ENCODE assay signal across 8 cellular contexts in the genomic region with DNA sequence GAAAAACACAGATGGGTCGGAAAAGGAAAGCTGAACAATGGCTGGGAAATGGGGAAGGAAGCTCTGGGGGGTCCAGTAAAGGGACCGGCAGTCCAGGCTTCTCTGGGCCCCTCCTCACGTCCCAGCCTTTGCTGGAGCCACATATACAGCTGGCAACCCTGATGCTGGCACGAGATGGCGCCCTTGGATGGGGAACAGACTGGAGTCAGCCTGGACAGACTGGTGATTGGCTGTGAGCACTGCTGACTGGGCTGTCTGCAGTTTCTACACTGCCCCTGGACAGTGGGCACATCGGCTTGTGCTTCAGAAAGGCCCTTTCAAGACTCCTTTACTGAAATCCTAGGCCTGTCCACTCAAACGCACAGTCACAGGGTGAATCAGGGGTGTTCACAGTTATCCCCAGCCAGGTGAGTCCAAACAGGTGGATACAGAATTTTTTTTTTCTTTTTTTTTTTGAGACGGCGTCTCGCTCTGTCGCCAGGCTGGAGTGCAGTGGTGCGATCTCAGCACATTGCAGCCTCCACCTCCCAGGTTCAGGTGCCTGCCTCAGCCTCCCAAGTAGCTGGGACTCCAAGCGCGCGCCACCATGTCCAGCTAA. TPM values are rescaled to one million over a fixed set of nuclear protein-coding genes. Genes with fewer than 3 reads are reported as not detected.
DNase-seq lines count a peak whose midpoint lies in the region; ATAC-seq and TF ChIP-seq lines count a peak whose summit lies in the region.

No MANE protein-coding gene starts in this region.

- H3K4me1 ChIP-seq in DOHH2 (ENCODE audit: control insufficient read depth, low read length) (no peaks in the 10 kb centered on the region), MM.1S (ENCODE audit: low read length) (peaks cover 22% of the 10 kb centered on the region), trophoblast cell (ENCODE audit: control insufficient read depth in 1 of 2, insufficient read depth in 2 of 2, low read length in 2 of 2) (peaks cover 0 to 2% of the 10 kb centered on the region in 2 experiments), aorta (ENCODE audit: control insufficient read depth in 1 of 2, insufficient read depth in 2 of 2, low read length in 2 of 2) (no peaks in the 10 kb centered on the region)

- no peak overlapping the region for H2BK12ac ChIP-seq in trophoblast cell (ENCODE audit: low read length)

- DNase-seq in MM.1S (peak; percentile 71), RPMI8226 (peak; percentile 85), head of caudate nucleus (peak; percentile 76 to 93 (median 87)), trophoblast cell (peak; percentile 72 to 83), aorta (peak; percentile 90 to 93)
- DNase-seq in activated naive CD4-positive, alpha-beta T cell treated with anti-CD3 and anti-CD28 coated beads for 36 hours = peak; percentile 81

- H2AK5ac ChIP-seq in trophoblast cell (ENCODE audit: low read length) = no peak overlapping the region

- no peak overlapping the region for H3K14ac ChIP-seq in trophoblast cell (ENCODE audit: low read length)

- H3K4me2 ChIP-seq in DOHH2 (ENCODE audit: low read length) (no peak overlapping the region), MM.1S (ENCODE audit: low read depth, low read length) (peak overlapping the region; percentile 57; the same call in 1 of the 2 replicates), trophoblast cell (ENCODE audit: low read length) (no peak overlapping the region)

- H3K27ac ChIP-seq in DOHH2 (ENCODE audit: low read depth, low read length) = no peak overlapping the region
- peak overlapping the region; percentile 48; the same call in 1 of the 2 replicates for H3K27ac ChIP-seq in MM.1S (ENCODE audit: low read length)
- H3K27ac ChIP-seq in trophoblast cell (ENCODE audit: low read depth, low read length) = no peak overlapping the region
- H3K27ac ChIP-seq in aorta (ENCODE audit: low read depth in 1 of 2, low read length in 2 of 2) = no peak overlapping the region

- no peaks in the 10 kb centered on the region for H3K9me3 ChIP-seq in DOHH2 (ENCODE audit: control insufficient read depth, insufficient read depth, low read length)
- no peaks in the 10 kb centered on the region for H3K9me3 ChIP-seq in MM.1S (replicated peaks; ENCODE audit: insufficient read depth, low read length)
- no peaks in the 10 kb centered on the region for H3K9me3 ChIP-seq in trophoblast cell (ENCODE audit: insufficient read depth, low read depth, low read length)
- H3K9me3 ChIP-seq in aorta (ENCODE audit: control insufficient read depth, low read length) = no peaks in the 10 kb centered on the region

- intact Hi-C loops in activated naive CD4-positive, alpha-beta T cell treated with anti-CD3 and anti-CD28 coated beads for 36 hours (cut with micrococcal nuclease) = loop anchor here (1.0 kb wide), 1 partner anchor 222 kb away; no protein-coding TSS in a partner anchor
- intact Hi-C loops in head of caudate nucleus (cut with DNase I) = loop anchor here (2.0 kb wide), 1 partner anchor 222 kb away; a partner anchor contains a TSS
- intact Hi-C loops in aorta (cut with DNase I) = loop anchor here in 1 of 2 donors (1.0 kb wide), 1 partner anchor 222 kb away; no protein-coding TSS in a partner anchor

- peak; percentile 74 for TF ChIP-seq CTCF in DOHH2 (IDR thresholded peaks at IDR 0.05; ENCODE audit: low read depth, low read length, poor library complexity, severe bottlenecking)
- peak; percentile 88 for TF ChIP-seq CTCF in MM.1S (IDR thresholded peaks at IDR 0.05; ENCODE audit: low read length)

- H2AFZ ChIP-seq in MM.1S (ENCODE audit: low read length) (0 out of 2 replicates have a peak overlapping the region, but pooled peaks have one; percentile 20), trophoblast cell (ENCODE audit: insufficient read depth, low read length, poor library complexity) (no peak overlapping the region)

- H3K23ac ChIP-seq in trophoblast cell (ENCODE audit: low read length) = no peak overlapping the region

- H4K12ac ChIP-seq in trophoblast cell (ENCODE audit: low read depth, low read length) = no peak overlapping the region

- H3K27ac Mint-ChIP-seq in activated naive CD4-positive, alpha-beta T cell treated with anti-CD3 and anti-CD28 coated beads for 36 hours = no peak overlapping the region

- CTCF ChIA-PET in activated naive CD4-positive, alpha-beta T cell treated with anti-CD3 and anti-CD28 coated beads for 36 hours (lab: Charles Lee) = interaction anchor here (0.6 to 1.8 kb wide), 6 partner anchors 10 to 1027 kb away, joined by 3 to 15 read pairs (median 4); a partner anchor contains a TSS

- no peak overlapping the region for H4K8ac ChIP-seq in trophoblast cell (ENCODE audit: low read depth, low read length)

- H3K9ac ChIP-seq in MM.1S (ENCODE audit: low read length) (no peak overlapping the region), trophoblast cell (ENCODE audit: low read length) (no peak overlapping the region)

- ATAC-seq in aorta (ENCODE audit: low FRiP score) (peak; percentile 88), HG02840 (IDR thresholded peaks at IDR 0.05; ENCODE audit: low FRiP score, unreplicated experiment) (no peak)

- no peak overlapping the region for H3K18ac ChIP-seq in trophoblast cell (ENCODE audit: low read length)

- H3F3A ChIP-seq in DOHH2 (ENCODE audit: control insufficient read depth, insufficient read depth) = no peaks in the 10 kb centered on the region
- peaks cover 13% of the 10 kb centered on the region for H3F3A ChIP-seq in MM.1S (ENCODE audit: insufficient read depth, low read length)

- H3K4me1 Mint-ChIP-seq in activated naive CD4-positive, alpha-beta T cell treated with anti-CD3 and anti-CD28 coated beads for 36 hours (ENCODE audit: low read depth) = no peaks in the 10 kb centered on the region

- no peaks in the 10 kb centered on the region for H3K9me3 Mint-ChIP-seq in activated naive CD4-positive, alpha-beta T cell treated with anti-CD3 and anti-CD28 coated beads for 36 hours

- no peak overlapping the region for H4K91ac ChIP-seq in trophoblast cell (ENCODE audit: low read depth, low read length)

- H3K36me3 ChIP-seq in DOHH2 (ENCODE audit: control insufficient read depth, low read length) (no peaks in the 10 kb centered on the region), MM.1S (replicated peaks; ENCODE audit: insufficient read depth, low read length) (no peaks in the 10 kb centered on the region), trophoblast cell (ENCODE audit: control insufficient read depth in 1 of 2, insufficient read depth in 2 of 2, low read length in 2 of 2) (no peaks in the 10 kb centered on the region), aorta (ENCODE audit: control insufficient read depth in 1 of 2, insufficient read depth in 2 of 2, low read length in 1 of 2) (no peaks in the 10 kb centered on the region)

- H3K79me1 ChIP-seq in trophoblast cell (ENCODE audit: low read length) = peaks cover 2% of the 10 kb centered on the region

- H3K4ac ChIP-seq in trophoblast cell (ENCODE audit: low read depth, low read length) = no peak overlapping the region

- H3K27me3 ChIP-seq in DOHH2 (ENCODE audit: control insufficient read depth, low read length) (peaks cover 3% of the 10 kb centered on the region; the same call in 1 of the 2 replicates), MM.1S (replicated peaks; ENCODE audit: insufficient read depth, low read length) (peaks cover 8% of the 10 kb centered on the region), trophoblast cell (ENCODE audit: insufficient read depth, low read length) (no peaks in the 10 kb centered on the region), aorta (ENCODE audit: control insufficient read depth in 1 of 2, insufficient read depth in 2 of 2, low read length in 1 of 2) (no peaks in the 10 kb centered on the region)

- peaks cover 34% of the 10 kb centered on the region for H3K27me3 Mint-ChIP-seq in activated naive CD4-positive, alpha-beta T cell treated with anti-CD3 and anti-CD28 coated beads for 36 hours (ENCODE audit: low read depth)

- H4K20me1 ChIP-seq in DOHH2 (ENCODE audit: control insufficient read depth, insufficient read depth, low read depth, low read length) (no peaks in the 10 kb centered on the region), MM.1S (ENCODE audit: insufficient read depth, low read length) (no peaks in the 10 kb centered on the region)

- H2BK120ac ChIP-seq in trophoblast cell (ENCODE audit: insufficient read depth, low read length, poor library complexity) = no peak overlapping the region

- H3K9me2 ChIP-seq in DOHH2 (replicated peaks; ENCODE audit: control insufficient read depth, low read length) = no peaks in the 10 kb centered on the region
- no peaks in the 10 kb centered on the region for H3K9me2 ChIP-seq in MM.1S (replicated peaks; ENCODE audit: insufficient read depth, low read length)

- H3K79me2 ChIP-seq in DOHH2 (ENCODE audit: control insufficient read depth, low read length) (no peaks in the 10 kb centered on the region), MM.1S (ENCODE audit: low read length) (no peaks in the 10 kb centered on the region), trophoblast cell (ENCODE audit: control insufficient read depth, insufficient read depth, low read length, poor library complexity) (no peaks in the 10 kb centered on the region)

- H3K36me3 Mint-ChIP-seq in activated naive CD4-positive, alpha-beta T cell treated with anti-CD3 and anti-CD28 coated beads for 36 hours (ENCODE audit: low read depth) = no peaks in the 10 kb centered on the region

- no CpG with 5 or more reads among the region's 15 CpGs for WGBS in trophoblast cell (ENCODE audit: extremely low coverage, insufficient coverage, insufficient read length)
- 48 to 50% methylated on average over 15 of the region's 15 CpGs for WGBS in aorta, 2 donors

- H2BK5ac ChIP-seq in trophoblast cell (ENCODE audit: low read depth, low read length, poor library complexity) = no peak overlapping the region

- H3K4me3 ChIP-seq in DOHH2 (ENCODE audit: low read length) = no peak overlapping the region
- no peak overlapping the region for H3K4me3 ChIP-seq in MM.1S (ENCODE audit: low read length)
- H3K4me3 ChIP-seq in trophoblast cell (ENCODE audit: low read depth, low read length) = no peak overlapping the region
- H3K4me3 ChIP-seq in aorta (ENCODE audit: low read length in 2 of 2) = no peak overlapping the region

- H3K4me3 Mint-ChIP-seq in activated naive CD4-positive, alpha-beta T cell treated with anti-CD3 and anti-CD28 coated beads for 36 hours = no peak overlapping the region

RNA-seq across cellular contexts. Expression of a gene that starts 31.1 kb away (rescaled TPM):
- 10 to 100 TPM; 11.5 to 13.1 TPM for total RNA-seq in activated naive CD4-positive, alpha-beta T cell treated with anti-CD3 and anti-CD28 coated beads for 36 hours
- 11.0 and 11.3 TPM in 2 replicates for polyA plus RNA-seq in trophoblast cell (2013)
- total RNA-seq in aorta = 10 to 100 TPM; 21.2 to 24.9 TPM
- polyA plus RNA-seq in aorta = 10 to 100 TPM in 1 of 2 donors, 1 to 10 TPM in 1; 4.4 to 19.3 TPM
